ENCODE assay signal across 22 cellular contexts in genomic region chr4:3217771-3218170, GRCh38. TPM values are rescaled to one million over a fixed set of nuclear protein-coding genes. Genes with fewer than 3 reads are reported as not detected.
"Had no signal": no experiment of that assay in that cellular context is flagged by ENCODE, and none has a peak within 500 bp of the region (broad histone marks: within the 10 kb centered on the region; RNA-seq: fewer than 3 reads in every experiment).

No MANE protein-coding gene starts in this region.

- H3K27ac ChIP-seq: ascending aorta, body of pancreas, KMS-11, Peyer's patch, RWPE1 had no signal

- DNase-seq: activated CD4-positive, alpha-beta T cell treated with anti-CD3 and anti-CD28 coated beads for 4 hours; activated CD8-positive, alpha-beta memory T cell treated with anti-CD3 and anti-CD28 coated beads, Interleukin-2, amount 10 ng/mL, durations not matched to agents 7 days and 5 days; activated effector memory CD4-positive, alpha-beta T cell treated with Interleukin-2 at 50 U/mL for 16 hours; activated naive CD4-positive, alpha-beta T cell; activated T-cell treated with anti-CD3 and anti-CD28 coated beads, Interleukin-2, amount 50 U/mL, for 24 hours; MV-4-11; NCI-H1092 treated with DMSO at 0.1 percent for 48 hours; NCI-H1417 treated with DMSO at 0.1 percent for 48 hours; NCI-H1694 treated with DMSO at 0.1 percent for 48 hours; NCI-H2029 treated with DMSO at 0.1 percent for 48 hours; NCI-H345; NCI-H510A; NCI-H526 treated with DMSO at 0.1 percent for 48 hours; NCI-H82; NK-92 treated with Interleukin-12 subunit alpha and Interleukin-12 subunit beta, amount 100 ng/mL, for 24 hours; SHP77 treated with DMSO at 0.1 percent for 48 hours had no signal

- ATAC-seq: activated CD4-positive, CD25-positive, alpha-beta regulatory T cell treated with anti-CD3 and anti-CD28 coated beads, Interleukin-2, amount 50 U/mL, for 24 hours; activated CD8-positive, alpha-beta memory T cell treated with anti-CD3 and anti-CD28 coated beads, Interleukin-2, amount 10 ng/mL, durations not matched to agents 7 days and 5 days; body of pancreas had no signal

- H3K4me1 ChIP-seq: ascending aorta, body of pancreas, Peyer's patch had no signal

- H3K9me3 ChIP-seq: ascending aorta, body of pancreas, Peyer's patch had no signal

- H3K27me3 ChIP-seq: ascending aorta, body of pancreas, Peyer's patch had no signal

- H3K4me3 ChIP-seq: ascending aorta, body of pancreas, Peyer's patch had no signal

RNA-seq across cellular contexts. Expression of gene MSANTD1, which starts 31.2 kb away (rescaled TPM):
- total RNA-seq: ascending aorta had no signal
